28 cellular contexts compared by ENCODE assay signal in the genomic region with DNA sequence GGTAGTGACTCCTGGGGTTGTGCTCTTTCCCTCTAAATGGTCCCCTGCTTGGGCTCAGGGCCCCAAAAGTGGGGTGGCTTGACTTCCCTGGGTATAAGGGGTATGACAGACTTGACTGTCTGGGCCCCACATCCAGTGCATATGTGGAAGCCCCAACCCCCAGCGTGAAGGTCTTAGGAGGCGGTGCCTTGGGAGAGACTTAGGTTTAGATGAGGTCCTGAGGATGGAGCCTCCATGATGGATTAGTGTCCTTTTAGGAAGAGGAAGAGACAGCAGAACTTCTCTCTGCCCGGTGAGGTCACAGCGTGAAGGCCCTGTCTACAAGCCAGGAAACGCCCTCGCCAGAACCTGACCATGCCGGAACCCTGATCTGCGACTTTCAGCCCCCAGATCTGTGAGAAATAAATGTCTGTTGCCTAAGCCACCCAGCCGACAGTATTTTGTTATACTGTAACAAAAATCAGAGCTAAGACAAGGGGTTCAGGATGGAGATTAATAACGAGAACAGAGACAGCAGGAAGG. TPM values are rescaled to one million over a fixed set of nuclear protein-coding genes. Genes with fewer than 3 reads are reported as not detected.
A peak's percentile ranks its signal among the peaks of the same experiment; 100 is the strongest.
DNase-seq lines count a peak whose midpoint lies in the region; ATAC-seq, FAIRE-seq and TF ChIP-seq lines count a peak whose summit lies in the region.
"Had no signal": no experiment of that assay in that cellular context is flagged by ENCODE, and none has a peak within 500 bp of the region (broad histone marks: within the 10 kb centered on the region; RNA-seq: fewer than 3 reads in every experiment).

No MANE protein-coding gene starts in this region.

- H3K27ac ChIP-seq in body of pancreas (peak overlapping the region; percentile 67 to 86 (median 78)), upper lobe of left lung (peak overlapping the region; percentile 61 to 82 (median 80))
- H3K27ac ChIP-seq: foreskin keratinocyte, GM23248, tibial artery had no signal

- ATAC-seq in body of pancreas = no peak
- ATAC-seq in left ventricle myocardium superior = no peak
- no peak for ATAC-seq in upper lobe of left lung (ENCODE audit: low FRiP score in 2 of 2)
- ATAC-seq: foreskin keratinocyte had no signal

- no peaks in the 10 kb centered on the region for H3K27me3 ChIP-seq in body of pancreas
- no peaks in the 10 kb centered on the region for H3K27me3 ChIP-seq in upper lobe of left lung
- H3K27me3 ChIP-seq: MG63, tibial artery had no signal

- DNase-seq in body of pancreas = no peak
- DNase-seq in left ventricle myocardium superior = peak; percentile 20
- no peak for DNase-seq in upper lobe of left lung
- DNase-seq in AML-193 (lab: John Stamatoyannopoulos, UW) = no peak
- no peak for DNase-seq in AG20443 (ENCODE audit: low spot score)
- DNase-seq in RCC 7860 (ENCODE audit: low spot score) = no peak
- DNase-seq: activated CD4-positive, alpha-beta memory T cell treated with anti-CD3 and anti-CD28 coated beads for 36 hours; activated effector memory CD4-positive, alpha-beta T cell treated with Interleukin-2 at 50 U/mL for 16 hours; activated naive CD8-positive, alpha-beta T cell treated with anti-CD3 and anti-CD28 coated beads, Interleukin-2, amount 10 ng/mL, durations not matched to agents 7 days and 5 days; CD4-positive, alpha-beta T cell; DMS53; effector CD4-positive, alpha-beta T cell; foreskin keratinocyte; GDM1; GM23248; islet precursor cell; mesenchymal stem cell; MG63; naive B cell; NCI-H1436; nucleus accumbens; OCI-M1; SHP77; stimulated activated CD4-positive, alpha-beta T cell treated with anti-CD3 and anti-CD28 coated beads, Interleukin-4, amount 100 ng/mL, for 4 hours; stimulated activated naive CD4-positive, alpha-beta T cell; T-helper 9 cell; tibial artery had no signal

- TF ChIP-seq EP300 in upper lobe of left lung (IDR thresholded peaks at IDR 0.05) = no peak

- FAIRE-seq in RCC 7860 (lab: Jason Lieb, UNC) = no peak

- no peaks in the 10 kb centered on the region for H3K9me3 Mint-ChIP-seq in nephron
- H3K9me3 Mint-ChIP-seq: activated CD4-positive, alpha-beta memory T cell treated with anti-CD3 and anti-CD28 coated beads for 36 hours; activated naive CD8-positive, alpha-beta T cell treated with anti-CD3 and anti-CD28 coated beads, Interleukin-2, amount 10 ng/mL, durations not matched to agents 7 days and 5 days; CD4-positive, alpha-beta T cell; naive B cell had no signal

- peaks cover 11% of the 10 kb centered on the region for H3K4me1 Mint-ChIP-seq in nephron
- H3K4me1 Mint-ChIP-seq: activated naive CD8-positive, alpha-beta T cell treated with anti-CD3 and anti-CD28 coated beads, Interleukin-2, amount 10 ng/mL, durations not matched to agents 7 days and 5 days had no signal

- no peaks in the 10 kb centered on the region for H3K27me3 Mint-ChIP-seq in nephron (ENCODE audit: low read depth)
- H3K27me3 Mint-ChIP-seq: activated naive CD8-positive, alpha-beta T cell treated with anti-CD3 and anti-CD28 coated beads, Interleukin-2, amount 10 ng/mL, durations not matched to agents 7 days and 5 days; CD4-positive, alpha-beta T cell had no signal

- H3K9me3 ChIP-seq in body of pancreas = no peaks in the 10 kb centered on the region
- no peaks in the 10 kb centered on the region for H3K9me3 ChIP-seq in upper lobe of left lung
- H3K9me3 ChIP-seq: MG63, tibial artery had no signal

- WGBS in body of pancreas, 2 donors = 56 to 59% methylated on average over 10 of the region's 10 CpGs
- 67 to 79% methylated on average over 9 to 10 of the region's 10 CpGs for WGBS in upper lobe of left lung, 2 donors

- no peaks in the 10 kb centered on the region for H3K36me3 ChIP-seq in body of pancreas (replicated peaks in 1 of 2; ENCODE audit: insufficient read depth in 1 of 2, low read depth in 2 of 2)
- H3K36me3 ChIP-seq in upper lobe of left lung = no peaks in the 10 kb centered on the region
- H3K36me3 ChIP-seq: MG63, tibial artery had no signal

- H3K36me3 Mint-ChIP-seq in nephron (ENCODE audit: low read depth) = peaks cover under 1% of the 10 kb centered on the region
- H3K36me3 Mint-ChIP-seq: activated CD4-positive, alpha-beta memory T cell treated with anti-CD3 and anti-CD28 coated beads for 36 hours; activated naive CD8-positive, alpha-beta T cell treated with anti-CD3 and anti-CD28 coated beads, Interleukin-2, amount 10 ng/mL, durations not matched to agents 7 days and 5 days; naive B cell had no signal

- TF ChIP-seq CTCF in body of pancreas (IDR thresholded peaks at IDR 0.05) (no peak), nephron (IDR thresholded peaks at IDR 0.05; ENCODE audit: unreplicated experiment in 3 of 3) (no peak), upper lobe of left lung (IDR thresholded peaks at IDR 0.05) (no peak)

- no peak overlapping the region for H3K4me3 ChIP-seq in body of pancreas
- no peak overlapping the region for H3K4me3 ChIP-seq in upper lobe of left lung
- H3K4me3 ChIP-seq: GM23248, MG63, tibial artery had no signal

- peak overlapping the region in 2 of 3 experiments; percentile 47 to 55 for H3K4me3 Mint-ChIP-seq in nephron
- H3K4me3 Mint-ChIP-seq: activated CD4-positive, alpha-beta memory T cell treated with anti-CD3 and anti-CD28 coated beads for 36 hours; activated naive CD8-positive, alpha-beta T cell treated with anti-CD3 and anti-CD28 coated beads, Interleukin-2, amount 10 ng/mL, durations not matched to agents 7 days and 5 days; CD4-positive, alpha-beta T cell; naive B cell had no signal

- TF ChIP-seq POLR2A in body of pancreas (IDR thresholded peaks at IDR 0.05) (no peak), upper lobe of left lung (IDR thresholded peaks at IDR 0.05) (no peak)

- H3K4me1 ChIP-seq in body of pancreas (peaks cover 69% of the 10 kb centered on the region), upper lobe of left lung (peaks cover 10 to 15% (median 13%) of the 10 kb centered on the region in 4 donors)
- H3K4me1 ChIP-seq: foreskin keratinocyte, tibial artery had no signal

- H3K27ac Mint-ChIP-seq in nephron = peak overlapping the region in 1 of 3 experiments; percentile 68
- H3K27ac Mint-ChIP-seq: activated CD4-positive, alpha-beta memory T cell treated with anti-CD3 and anti-CD28 coated beads for 36 hours; activated naive CD8-positive, alpha-beta T cell treated with anti-CD3 and anti-CD28 coated beads, Interleukin-2, amount 10 ng/mL, durations not matched to agents 7 days and 5 days; CD4-positive, alpha-beta T cell; naive B cell had no signal

- intact Hi-C loops in body of pancreas (cut with DNase I) (no loop called here), left ventricle myocardium superior (cut with micrococcal nuclease) (no loop called here)

RNA-seq across cellular contexts. Expression of a gene that starts 23.8 kb away (rescaled TPM):
- total RNA-seq in body of pancreas = 100 to 1,000 TPM in 1 of 2 donors, 10 to 100 TPM in 1; 36.9 to 106 TPM
- total RNA-seq in left ventricle myocardium superior = 61.2 TPM
- 100 to 1,000 TPM in 3 of 6 donors, 10 to 100 TPM in 3; 57.0 to 108 (median 96.6) TPM for total RNA-seq in upper lobe of left lung
